In the genomic region with DNA sequence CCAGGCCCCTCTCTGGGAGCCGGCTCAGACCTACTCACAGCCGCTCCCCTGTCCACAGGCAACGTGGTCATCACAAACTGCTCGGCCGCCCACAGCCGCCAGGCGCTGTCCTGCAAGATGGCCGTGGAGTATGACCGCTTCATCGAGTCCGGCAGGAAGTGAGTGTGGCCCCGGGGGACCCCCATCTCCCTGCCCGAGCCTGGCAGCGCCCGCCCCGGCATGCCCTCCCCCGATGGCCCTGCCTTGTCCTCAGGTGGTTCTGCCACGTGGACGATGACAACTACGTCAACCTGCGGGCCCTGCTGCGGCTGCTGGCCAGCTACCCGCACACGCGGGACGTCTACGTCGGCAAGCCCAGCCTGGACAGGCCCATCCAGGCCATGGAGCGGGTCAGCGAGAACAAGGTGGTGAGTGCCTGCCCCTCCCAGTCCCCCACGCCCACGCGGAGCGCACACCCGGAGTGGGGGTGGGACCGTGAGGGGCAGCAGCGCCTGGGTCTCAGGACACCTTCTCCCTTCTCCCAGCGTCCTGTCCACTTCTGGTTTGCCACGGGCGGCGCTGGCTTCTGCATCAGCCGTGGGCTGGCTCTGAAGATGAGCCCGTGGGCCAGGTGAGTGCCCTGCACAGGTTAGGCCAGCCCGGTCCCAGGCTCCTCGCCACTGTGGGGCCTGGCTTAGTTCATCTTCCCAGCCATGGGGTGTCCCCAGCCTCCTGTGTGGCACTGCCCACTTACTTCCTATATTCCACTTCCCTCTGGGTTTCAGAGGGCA, we compare ENCODE assay signal across 13 cellular contexts. TPM values are rescaled to one million over a fixed set of nuclear protein-coding genes. Genes with fewer than 3 reads are reported as not detected.
DNase-seq lines count a peak whose midpoint lies in the region; ATAC-seq, FAIRE-seq and TF ChIP-seq lines count a peak whose summit lies in the region.
"Had no signal": no experiment of that assay in that cellular context is flagged by ENCODE, and none has a peak within 500 bp of the region (broad histone marks: within the 10 kb centered on the region; RNA-seq: fewer than 3 reads in every experiment).

No MANE protein-coding gene starts in this region.

- TF ChIP-seq EP300 in K562 (IDR thresholded peaks at IDR 0.05; ENCODE audit: low read length): no peak

- BruUV-seq in K562 (replicated peaks; lab: Mats Ljungman, UMichigan): no TSS peak

- peak; percentile 79 for DNase-seq in H7
- DNase-seq in K562 (ENCODE audit: extremely low read depth in 1 of 4, low spot score in 3 of 4): peak in 1 of 4 experiments; percentile 36
- DNase-seq in nephron progenitor cell: no peak
- no peak for DNase-seq in KBM-7
- no peak for DNase-seq in cortex of kidney (lab: John Stamatoyannopoulos, UW)
- no peak for DNase-seq in hepatic stellate cell (ENCODE audit: low spot score)
- DNase-seq: activated CD4-positive, alpha-beta T cell treated with anti-CD3 and anti-CD28 coated beads, Interleukin-2, amount 50 U/mL, for 1 hour; adrenal gland; DND-41 had no signal

- FAIRE-seq in K562 (lab: Jason Lieb, UNC): no peak
- FAIRE-seq: GM18507 had no signal

- H3K27ac Mint-ChIP-seq in nephron progenitor cell: peak overlapping the region; percentile 16

- H3K36me3 ChIP-seq in BLaER1 treated with 17β-estradiol and CSF1 and Interleukin-3, amounts not matched to agents 10 nM and 100 nM: peaks cover 20 to 49% (median 30%) of the 10 kb centered on the region in 11 experiments
- H3K36me3 ChIP-seq in H7 (replicated peaks; ENCODE audit: control insufficient read depth, insufficient read depth, low read length) (no peaks in the 10 kb centered on the region; the same call in none of the 2 replicates), K562 (ENCODE audit: control insufficient read depth, insufficient read depth, low read length) (no peaks in the 10 kb centered on the region)
- H3K36me3 ChIP-seq: SJSA1 had no signal

- TF ChIP-seq CTCF in K562 (IDR thresholded peaks at IDR 0.05 in 2 of 3, conservative IDR thresholded peaks at IDR 0.05 in 1 of 3; ENCODE audit: insufficient read depth in 2 of 3, low read depth in 1 of 3, low read length in 3 of 3) (no peak), nephron progenitor cell (IDR thresholded peaks at IDR 0.05) (no peak)

- H3K27me3 Mint-ChIP-seq in nephron progenitor cell (ENCODE audit: low read depth, poor library complexity): peaks cover 8% of the 10 kb centered on the region

- H3K36me3 Mint-ChIP-seq in nephron progenitor cell (ENCODE audit: low read depth): no peaks in the 10 kb centered on the region

- WGBS in K562 (ENCODE audit: insufficient coverage, low coverage, missing lambda C conversion rate): 64% methylated on average over 24 of the region's 45 CpGs

- H3K27ac ChIP-seq in BLaER1 treated with 17β-estradiol and CSF1 and Interleukin-3, amounts not matched to agents 10 nM and 100 nM: peak overlapping the region in 6 of 11 experiments; percentile 1 to 80 (median 32); a peak in 11 of 22 replicates
- no peak overlapping the region for H3K27ac ChIP-seq in K562 (ENCODE audit: extremely low read depth, low read depth, low read length)
- H3K27ac ChIP-seq: SJSA1 had no signal

- intact Hi-C loops in K562 (cut with micrococcal nuclease): no loop called here

- no peak for TF ChIP-seq RAD21 in K562 (CRISPR knock-in tag; conservative IDR thresholded peaks at IDR 0.05 in 1 of 2, IDR thresholded peaks at IDR 0.05 in 1 of 2)

- H4K20me1 ChIP-seq in BLaER1 treated with 17β-estradiol and CSF1 and Interleukin-3, amounts not matched to agents 10 nM and 100 nM: peaks cover 0 to 94% (median 82%) of the 10 kb centered on the region in 11 experiments; a peak in 19 of 22 replicates
- H4K20me1 ChIP-seq in K562 (replicated peaks; ENCODE audit: control insufficient read depth, insufficient read depth, low read length): peaks cover 4% of the 10 kb centered on the region

- H3K9me1 ChIP-seq in K562 (ENCODE audit: control insufficient read depth, insufficient read depth, low read length): no peaks in the 10 kb centered on the region

- H3K4me3 Mint-ChIP-seq in nephron progenitor cell: no peak overlapping the region

- peak overlapping the region in 2 of 10 experiments; percentile 4 to 79; a peak in 2 of 20 replicates for H3K4me3 ChIP-seq in BLaER1 treated with 17β-estradiol and CSF1 and Interleukin-3, amounts not matched to agents 10 nM and 100 nM
- H3K4me3 ChIP-seq in H7 (ENCODE audit: insufficient read depth, low read depth, low read length) (no peak overlapping the region), K562 (no peak overlapping the region)
- H3K4me3 ChIP-seq: adrenal gland, SJSA1 had no signal

- ATAC-seq in K562 (no peak), HG03457 (IDR thresholded peaks at IDR 0.05; ENCODE audit: unreplicated experiment) (no peak)

- no peaks in the 10 kb centered on the region for H3K9me3 Mint-ChIP-seq in nephron progenitor cell

- H3K9ac ChIP-seq in BLaER1 treated with 17β-estradiol and CSF1 and Interleukin-3, amounts not matched to agents 10 nM and 100 nM: peak overlapping the region in 9 of 11 experiments; percentile 20 to 82 (median 44); a peak in 11 of 22 replicates
- H3K9ac ChIP-seq in K562 (ENCODE audit: insufficient read depth in 1 of 2, low read depth in 2 of 2, low read length in 2 of 2): 0 out of 4 replicates have a peak overlapping the region, but pooled peaks of 1 of the 2 experiments have one; percentile 37

- CTCF ChIA-PET in K562 (lab: Yijun Ruan, JAX; ENCODE audit: low intra/inter-chr PET ratio): no interaction called here

- peaks cover 42% of the 10 kb centered on the region for H3K4me1 Mint-ChIP-seq in nephron progenitor cell

- no peaks in the 10 kb centered on the region for H3K79me2 ChIP-seq in K562 (ENCODE audit: control insufficient read depth, insufficient read depth, low read length)

- peaks cover 86 to 97% (median 95%) of the 10 kb centered on the region in 10 experiments for H3K4me1 ChIP-seq in BLaER1 treated with 17β-estradiol and CSF1 and Interleukin-3, amounts not matched to agents 10 nM and 100 nM
- H3K4me1 ChIP-seq in K562 (replicated peaks in 1 of 2; ENCODE audit: control insufficient read depth in 2 of 2, insufficient read depth in 2 of 2, low read length in 2 of 2): peaks cover 19 to 92% of the 10 kb centered on the region in 2 experiments

- peak overlapping the region; percentile 85 to 100 (median 96) for H3K4me2 ChIP-seq in BLaER1 treated with 17β-estradiol and CSF1 and Interleukin-3, amounts not matched to agents 10 nM and 100 nM
- no peak overlapping the region for H3K4me2 ChIP-seq in K562 (ENCODE audit: insufficient read depth, low read length)

- in situ Hi-C loops in K562 (cut with MboI): no loop called here
- in situ Hi-C loops in KBM-7 (cut with MboI; ENCODE audit: low pct_unique_long_range_greater_than_20kb, low sequenced_read_pairs): no loop called here

- TF ChIP-seq POLR2A in K562 (conservative IDR thresholded peaks at IDR 0.05): no peak

- no peak overlapping the region for H2AFZ ChIP-seq in K562 (ENCODE audit: low read depth, low read length)

- H3K9me3 ChIP-seq in BLaER1 treated with 17β-estradiol and CSF1 and Interleukin-3, amounts not matched to agents 10 nM and 100 nM (replicated peaks in 1 of 11): no peaks in the 10 kb centered on the region
- H3K9me3 ChIP-seq in K562 (replicated peaks; ENCODE audit: control insufficient read depth, insufficient read depth, low read depth, low read length): no peaks in the 10 kb centered on the region
- H3K9me3 ChIP-seq: adrenal gland, SJSA1 had no signal

- H3K27me3 ChIP-seq in BLaER1 treated with 17β-estradiol and CSF1 and Interleukin-3, amounts not matched to agents 10 nM and 100 nM: no peaks in the 10 kb centered on the region
- peaks cover 7% of the 10 kb centered on the region for H3K27me3 ChIP-seq in H7 (ENCODE audit: control insufficient read depth, insufficient read depth, low read length)
- H3K27me3 ChIP-seq in K562 (ENCODE audit: control insufficient read depth in 2 of 2, insufficient read depth in 2 of 2, low read length in 2 of 2): peaks cover 0 to 14% of the 10 kb centered on the region in 2 experiments; a peak in 2 of 5 replicates
- H3K27me3 ChIP-seq: adrenal gland, SJSA1 had no signal

- POLR2A ChIA-PET in K562 (lab: Yijun Ruan, JAX): interaction anchor here (0.5 to 1.0 kb wide), 3 partner anchors 14 to 1065 kb away, joined by 3 read pairs; no protein-coding TSS in a partner anchor

RNA-seq across cellular contexts. Expression of a gene that starts 5.8 kb away (rescaled TPM):
- 12.8 and 20.0 TPM in 2 replicates for total RNA-seq in H7 (2014; rRNA removed; shearing (Covaris generic))
- total RNA-seq in K562 (2011; cell fraction: chromatin; rRNA removed; ENCODE audit: low replicate concordance): 0.76 and 4.3 TPM in 2 replicates
- total RNA-seq in K562 (2011; cell fraction: nucleolus; rRNA removed): 3.6 and 4.7 TPM in 2 replicates
- 2.0 and 2.1 TPM in 2 replicates for total RNA-seq in K562 (2011; cell fraction: nucleoplasm; rRNA removed)
- total RNA-seq in K562 (2014; rRNA removed) (0.49 and 0.73 TPM in 2 replicates), K562 (2014; rRNA removed; fragmentation: Illumina TruSeq; extraction: Trizol) (0.18 and 0.22 TPM in 2 replicates), K562 (2015; rRNA removed; fragmentation: Illumina TruSeq; extraction: Trizol) (0.25 and 0.30 TPM in 2 replicates), K562 (2021) (0.81 and 0.89 TPM in 2 replicates)
- polyA plus RNA-seq in K562 (2011; rRNA removed) (0.86 and 1.2 TPM in 2 replicates), K562 (2014; fragmentation: Illumina TruSeq; extraction: Trizol) (0.24 and 0.39 TPM in 2 replicates), K562 (2014; fragmentation: Nextera tagmentation; extraction: Ambion mirVana) (under 1 TPM in 1 of 2 experiments, not detected in 1; 0.03 TPM), K562 (2014; rRNA removed) (0.25 and 0.28 TPM in 2 replicates)
- polyA plus RNA-seq in K562 (2011; cell fraction: cytosol; rRNA removed): 1.4 and 2.5 TPM in 2 replicates
- polyA plus RNA-seq in K562 (2011; cell fraction: nucleus; rRNA removed): 4.7 and 6.5 TPM in 2 replicates
- polyA plus RNA-seq in K562 (2012): 0.43 and 0.47 TPM in 2 replicates
- 0.45 and 0.49 TPM in 2 replicates for polyA minus RNA-seq in K562 (2011; rRNA and poly(A)+ RNA removed)
- 0.91 and 1.0 TPM in 2 replicates for polyA minus RNA-seq in K562 (2011; cell fraction: cytosol; rRNA and poly(A)+ RNA removed)
- polyA minus RNA-seq in K562 (2011; cell fraction: nucleus; rRNA and poly(A)+ RNA removed): 3.6 and 3.8 TPM in 2 replicates

RNA-seq across cellular contexts. Expression of a gene that starts 30.0 kb away (rescaled TPM):
- 83.5 and 86.4 TPM in 2 replicates for total RNA-seq in H7 (2014; rRNA removed; shearing (Covaris generic))
- total RNA-seq in K562 (2011; cell fraction: chromatin; rRNA removed; ENCODE audit: low replicate concordance): 18.7 and 76.7 TPM in 2 replicates
- total RNA-seq in K562 (2011; cell fraction: nucleolus; rRNA removed): 75.9 and 80.0 TPM in 2 replicates
- 35.8 and 37.1 TPM in 2 replicates for total RNA-seq in K562 (2011; cell fraction: nucleoplasm; rRNA removed)
- total RNA-seq in K562 (2014; rRNA removed) (48.2 and 53.8 TPM in 2 replicates), K562 (2014; rRNA removed; fragmentation: Illumina TruSeq; extraction: Trizol) (1.9 and 3.7 TPM in 2 replicates), K562 (2015; rRNA removed; fragmentation: Illumina TruSeq; extraction: Trizol) (14.6 and 17.4 TPM in 2 replicates), K562 (2021) (49.6 and 49.8 TPM in 2 replicates)
- polyA plus RNA-seq in K562 (2011; rRNA removed) (10.5 and 23.7 TPM in 2 replicates), K562 (2014; fragmentation: Illumina TruSeq; extraction: Trizol) (5.8 and 20.3 TPM in 2 replicates), K562 (2014; fragmentation: Nextera tagmentation; extraction: Ambion mirVana) (under 1 TPM; 0.13 to 0.31 TPM), K562 (2014; rRNA removed) (35.3 and 39.1 TPM in 2 replicates)
- 14.1 and 48.2 TPM in 2 replicates for polyA plus RNA-seq in K562 (2011; cell fraction: cytosol; rRNA removed)
- 84.7 and 142 TPM in 2 replicates for polyA plus RNA-seq in K562 (2011; cell fraction: nucleus; rRNA removed)
- polyA plus RNA-seq in K562 (2012): 37.7 and 38.8 TPM in 2 replicates
- 3.2 and 7.4 TPM in 2 replicates for polyA minus RNA-seq in K562 (2011; rRNA and poly(A)+ RNA removed)
- 27.3 and 27.9 TPM in 2 replicates for polyA minus RNA-seq in K562 (2011; cell fraction: cytosol; rRNA and poly(A)+ RNA removed)
- 22.2 and 25.0 TPM in 2 replicates for polyA minus RNA-seq in K562 (2011; cell fraction: nucleus; rRNA and poly(A)+ RNA removed)

RNA-seq across cellular contexts. Expression of a gene that starts 33.4 kb away (rescaled TPM):
- 2.1 and 4.0 TPM in 2 replicates for total RNA-seq in H7 (2014; rRNA removed; shearing (Covaris generic))
- total RNA-seq in K562 (2011; cell fraction: chromatin; rRNA removed; ENCODE audit: low replicate concordance): 26.8 and 52.1 TPM in 2 replicates
- 20.3 and 21.5 TPM in 2 replicates for total RNA-seq in K562 (2011; cell fraction: nucleolus; rRNA removed)
- 22.9 and 30.8 TPM in 2 replicates for total RNA-seq in K562 (2011; cell fraction: nucleoplasm; rRNA removed)
- total RNA-seq in K562 (2014; rRNA removed) (7.2 and 8.5 TPM in 2 replicates), K562 (2014; rRNA removed; fragmentation: Illumina TruSeq; extraction: Trizol) (1.7 and 3.5 TPM in 2 replicates), K562 (2015; rRNA removed; fragmentation: Illumina TruSeq; extraction: Trizol) (3.7 and 4.2 TPM in 2 replicates), K562 (2021) (7.8 and 8.7 TPM in 2 replicates)
- polyA plus RNA-seq in K562 (2011; rRNA removed) (3.2 and 5.0 TPM in 2 replicates), K562 (2014; fragmentation: Illumina TruSeq; extraction: Trizol) (4.4 and 6.5 TPM in 2 replicates), K562 (2014; fragmentation: Nextera tagmentation; extraction: Ambion mirVana) (under 1 TPM; 0.18 to 0.28 TPM), K562 (2014; rRNA removed) (5.1 and 6.1 TPM in 2 replicates)
- 2.3 and 3.0 TPM in 2 replicates for polyA plus RNA-seq in K562 (2011; cell fraction: cytosol; rRNA removed)
- 12.8 and 18.1 TPM in 2 replicates for polyA plus RNA-seq in K562 (2011; cell fraction: nucleus; rRNA removed)
- polyA plus RNA-seq in K562 (2012): 5.3 and 7.0 TPM in 2 replicates
- polyA minus RNA-seq in K562 (2011; rRNA and poly(A)+ RNA removed): 3.7 and 4.7 TPM in 2 replicates
- polyA minus RNA-seq in K562 (2011; cell fraction: cytosol; rRNA and poly(A)+ RNA removed): 3.9 and 4.8 TPM in 2 replicates
- 5.5 and 5.9 TPM in 2 replicates for polyA minus RNA-seq in K562 (2011; cell fraction: nucleus; rRNA and poly(A)+ RNA removed)

RNA-seq across cellular contexts. Expression of a gene that starts 49.1 kb away (rescaled TPM):
- not detected in 2 replicates for total RNA-seq in H7 (2014; rRNA removed; shearing (Covaris generic))
- not detected in 2 replicates for total RNA-seq in K562 (2011; cell fraction: chromatin; rRNA removed; ENCODE audit: low replicate concordance)
- total RNA-seq in K562 (2011; cell fraction: nucleolus; rRNA removed): not detected in 2 replicates
- total RNA-seq in K562 (2011; cell fraction: nucleoplasm; rRNA removed): not detected in 2 replicates
- total RNA-seq in K562 (2014; rRNA removed): not detected in 2 replicates
- not detected in 2 replicates for total RNA-seq in K562 (2014; rRNA removed; fragmentation: Illumina TruSeq; extraction: Trizol)
- not detected in 2 replicates for total RNA-seq in K562 (2015; rRNA removed; fragmentation: Illumina TruSeq; extraction: Trizol)
- not detected in 2 replicates for total RNA-seq in K562 (2021)
- polyA plus RNA-seq in K562 (2011; rRNA removed): not detected in 2 replicates
- not detected in 2 replicates for polyA plus RNA-seq in K562 (2011; cell fraction: cytosol; rRNA removed)
- polyA plus RNA-seq in K562 (2011; cell fraction: nucleus; rRNA removed): not detected in 2 replicates
- polyA plus RNA-seq in K562 (2012): not detected in 2 replicates
- not detected in 2 replicates for polyA plus RNA-seq in K562 (2014; fragmentation: Illumina TruSeq; extraction: Trizol)
- polyA plus RNA-seq in K562 (2014; fragmentation: Nextera tagmentation; extraction: Ambion mirVana): not detected
- not detected in 2 replicates for polyA plus RNA-seq in K562 (2014; rRNA removed)
- polyA minus RNA-seq in K562 (2011; rRNA and poly(A)+ RNA removed): not detected in 2 replicates
- polyA minus RNA-seq in K562 (2011; cell fraction: cytosol; rRNA and poly(A)+ RNA removed): not detected in 2 replicates
- not detected in 2 replicates for polyA minus RNA-seq in K562 (2011; cell fraction: nucleus; rRNA and poly(A)+ RNA removed)
- total RNA-seq: adrenal gland, SJSA1 had no signal
- polyA plus RNA-seq: adrenal gland had no signal
